8 cellular contexts compared by ENCODE assay signal in the genomic region with DNA sequence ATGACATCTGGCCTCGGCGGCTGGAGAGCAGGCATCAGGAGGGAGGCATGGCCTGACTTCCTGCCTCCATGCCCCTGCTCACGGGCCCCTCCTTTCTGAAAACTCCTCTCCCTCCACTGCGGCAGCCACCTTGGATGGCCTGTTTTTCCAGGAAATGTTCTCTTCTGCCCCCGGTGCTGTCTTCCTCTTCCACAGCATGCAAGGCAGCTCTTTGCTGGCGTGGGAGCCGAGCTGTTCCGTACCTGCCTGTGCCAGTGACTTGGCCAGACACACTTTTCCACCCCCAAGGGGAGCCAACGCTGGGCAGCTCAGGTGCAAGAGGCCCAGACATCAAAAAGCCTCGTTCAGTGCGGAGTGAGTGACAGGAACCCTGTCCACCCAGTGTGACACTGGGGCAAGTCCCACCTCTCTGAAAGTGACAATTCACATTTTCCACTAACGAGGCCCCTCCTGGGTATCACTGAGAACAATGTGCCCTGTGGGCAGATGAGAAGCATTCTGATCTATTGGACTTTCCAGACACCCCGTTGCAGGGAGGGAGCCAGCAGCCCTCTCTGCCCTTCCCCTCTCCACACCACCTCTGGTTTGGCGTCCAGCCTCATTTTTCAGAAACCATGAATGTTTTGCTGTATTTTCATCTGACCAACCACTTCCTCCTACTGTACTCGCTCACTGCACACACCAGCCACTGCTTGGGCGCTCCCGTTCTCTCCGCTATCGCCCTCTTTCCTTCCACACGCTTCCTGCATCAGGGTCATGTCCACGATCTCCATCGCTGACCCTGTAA. TPM values are rescaled to one million over a fixed set of nuclear protein-coding genes. Genes with fewer than 3 reads are reported as not detected.
DNase-seq lines count a peak whose midpoint lies in the region; ATAC-seq lines count a peak whose summit lies in the region.

No MANE protein-coding gene starts in this region.

- no peaks in the 10 kb centered on the region for H3K4me1 ChIP-seq in HAP-1

- no peaks in the 10 kb centered on the region for H3K27me3 ChIP-seq in HAP-1 (ENCODE audit: low read depth)

- peaks cover 13% of the 10 kb centered on the region for H3K36me3 ChIP-seq in HAP-1 (replicated peaks)

- H3K4me3 ChIP-seq in HAP-1: no peak overlapping the region

- peak; percentile 63 for ATAC-seq in GM18861 (IDR thresholded peaks at IDR 0.05; ENCODE audit: unreplicated experiment)
- peak; percentile 73 for ATAC-seq in HG02885 (IDR thresholded peaks at IDR 0.05; ENCODE audit: poor library complexity, unreplicated experiment)

- DNase-seq in T-helper 1 cell (peak; percentile 34 to 85 (median 53)), mesenteric fat pad (ENCODE audit: low spot score) (peak; percentile 82), HAP-1 (ENCODE audit: low spot score in 2 of 2) (no peak), NCI-H345 treated with DMSO at 0.1 percent for 48 hours (lab: John Stamatoyannopoulos, UW; ENCODE audit: unreplicated experiment) (no peak)
- DNase-seq in activated naive CD8-positive, alpha-beta T cell treated with anti-CD3 and anti-CD28 coated beads, Interleukin-2, amount 50 U/mL, for 16 hours (ENCODE audit: low read depth, low spot score): peak; percentile 70
- DNase-seq in stimulated activated CD8-positive, alpha-beta memory T cell treated with anti-CD3 and anti-CD28 coated beads, Interleukin-4, amount 100 ng/mL, for 4 hours (ENCODE audit: low read depth in 2 of 2, low spot score in 1 of 2): peak; percentile 53 to 74

- in situ Hi-C loops in HAP-1 (cut with MboI; ENCODE audit: low sequenced_read_pairs): loop anchor here (25.0 kb wide), 1 partner anchor 225 kb away; no protein-coding TSS in a partner anchor

- no peaks in the 10 kb centered on the region for H3K9me3 ChIP-seq in HAP-1

RNA-seq across cellular contexts. Expression of gene NSMCE1, which starts 31.1 kb away (rescaled TPM):
- total RNA-seq in mesenteric fat pad: 39.6 TPM

RNA-seq across cellular contexts. Expression of gene KDM8, which starts 34.1 kb away (rescaled TPM):
- 3.5 TPM for total RNA-seq in mesenteric fat pad

Comparison
In these comparisons a context has a peak if more than half of its experiments do, and no peak if none do; other contexts are left out.
1. DNase-seq: peak in T-helper 1 cell (5 of 5), activated naive CD8-positive, alpha-beta T cell treated with anti-CD3 and anti-CD28 coated beads, Interleukin-2, amount 50 U/mL, for 16 hours (single experiment), mesenteric fat pad (single experiment) and stimulated activated CD8-positive, alpha-beta memory T cell treated with anti-CD3 and anti-CD28 coated beads, Interleukin-4, amount 100 ng/mL, for 4 hours (2 of 2); none in HAP-1 (0 of 2) and NCI-H345 treated with DMSO at 0.1 percent for 48 hours (single experiment).